ENCODE assay signal across 9 cellular contexts in the genomic region with DNA sequence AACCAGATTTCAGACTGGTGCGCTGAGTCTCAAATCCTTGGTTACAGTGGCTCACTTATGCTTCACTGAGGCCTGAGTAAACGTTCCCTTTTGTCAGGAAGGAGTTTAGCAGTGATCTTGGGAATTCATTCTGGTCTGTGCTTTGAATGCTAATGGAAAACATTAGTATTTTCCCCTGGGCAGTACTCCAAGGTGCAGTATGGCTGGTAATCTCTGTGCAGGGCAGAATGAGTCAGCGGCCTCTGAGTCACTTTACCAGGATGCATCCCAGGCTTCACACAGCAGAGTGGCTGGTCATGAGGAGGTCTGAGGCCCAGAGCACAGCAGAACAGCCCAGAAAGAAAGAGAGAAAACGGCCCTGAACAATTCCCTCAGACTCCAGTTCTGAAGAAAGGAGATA. TPM values are rescaled to one million over a fixed set of nuclear protein-coding genes. Genes with fewer than 3 reads are reported as not detected.
DNase-seq lines count a peak whose midpoint lies in the region; ATAC-seq and TF ChIP-seq lines count a peak whose summit lies in the region.
"Had no signal": no experiment of that assay in that cellular context is flagged by ENCODE, and none has a peak within 500 bp of the region (broad histone marks: within the 10 kb centered on the region; RNA-seq: fewer than 3 reads in every experiment).

No MANE protein-coding gene starts in this region.

- H3K27me3 Mint-ChIP-seq in activated naive CD4-positive, alpha-beta T cell treated with anti-CD3 and anti-CD28 coated beads, Interleukin-2, amount 10 ng/mL, durations not matched to agents 7 days and 5 days, result no peaks in the 10 kb centered on the region
- peaks cover 22 to 40% of the 10 kb centered on the region in 2 donors for H3K27me3 Mint-ChIP-seq in stimulated activated naive B cell treated with anti-CD40 and anti-IgM and Interleukin-4, amounts not matched to agents 10 μg/mL and 1 μg/mL and 100 μg/mL, for 72 hours

- peak overlapping the region; percentile 60 for H3K9ac ChIP-seq in smooth muscle cell (ENCODE audit: low read depth)
- H3K9ac ChIP-seq: parathyroid adenoma had no signal

- no peaks in the 10 kb centered on the region for H3K4me1 Mint-ChIP-seq in activated naive CD4-positive, alpha-beta T cell treated with anti-CD3 and anti-CD28 coated beads, Interleukin-2, amount 10 ng/mL, durations not matched to agents 7 days and 5 days
- no peaks in the 10 kb centered on the region for H3K4me1 Mint-ChIP-seq in stimulated activated naive B cell treated with anti-CD40 and anti-IgM and Interleukin-4, amounts not matched to agents 10 μg/mL and 1 μg/mL and 100 μg/mL, for 72 hours

- H3K27ac ChIP-seq in angular gyrus (ENCODE audit: low read depth, low read length), result peak overlapping the region; percentile 11
- peak overlapping the region; percentile 90 for H3K27ac ChIP-seq in smooth muscle cell (ENCODE audit: low read depth)
- H3K27ac ChIP-seq: parathyroid adenoma had no signal

- H3K4me1 ChIP-seq in smooth muscle cell (ENCODE audit: low read depth), result peaks cover 6% of the 10 kb centered on the region
- H3K4me1 ChIP-seq: parathyroid adenoma had no signal

- no peaks in the 10 kb centered on the region for H3K36me3 ChIP-seq in smooth muscle cell (ENCODE audit: low read depth)

- peaks cover 27% of the 10 kb centered on the region for H3F3A ChIP-seq in smooth muscle cell (ENCODE audit: low read depth)

- H3K27ac Mint-ChIP-seq in activated naive CD4-positive, alpha-beta T cell treated with anti-CD3 and anti-CD28 coated beads, Interleukin-2, amount 10 ng/mL, durations not matched to agents 7 days and 5 days, result no peak overlapping the region
- no peak overlapping the region for H3K27ac Mint-ChIP-seq in stimulated activated naive B cell treated with anti-CD40 and anti-IgM and Interleukin-4, amounts not matched to agents 10 μg/mL and 1 μg/mL and 100 μg/mL, for 72 hours

- H3K4me2 ChIP-seq in smooth muscle cell, result peak overlapping the region; percentile 26

- no peak overlapping the region for H3K4me3 Mint-ChIP-seq in activated naive CD4-positive, alpha-beta T cell treated with anti-CD3 and anti-CD28 coated beads, Interleukin-2, amount 10 ng/mL, durations not matched to agents 7 days and 5 days
- no peak overlapping the region for H3K4me3 Mint-ChIP-seq in stimulated activated naive B cell treated with anti-CD40 and anti-IgM and Interleukin-4, amounts not matched to agents 10 μg/mL and 1 μg/mL and 100 μg/mL, for 72 hours

- H3K79me2 ChIP-seq in smooth muscle cell (ENCODE audit: low read depth), result no peaks in the 10 kb centered on the region
- H3K79me2 ChIP-seq: parathyroid adenoma had no signal

- H3K4me3 ChIP-seq in HFF-Myc (replicated peaks; ENCODE audit: low read depth, low read length) (no peak overlapping the region), smooth muscle cell (no peak overlapping the region)

- TF ChIP-seq CTCF in HFF-Myc (IDR thresholded peaks at IDR 0.05; ENCODE audit: low read depth, low read length, missing control alignments) (no peak), smooth muscle cell (IDR thresholded peaks at IDR 0.05; ENCODE audit: borderline replicate concordance, insufficient read depth, poor library complexity, severe bottlenecking) (no peak)

- CTCF ChIA-PET in activated naive CD4-positive, alpha-beta T cell treated with anti-CD3 and anti-CD28 coated beads, Interleukin-2, amount 10 ng/mL, durations not matched to agents 7 days and 5 days (lab: Charles Lee), result no interaction called here

- H2AFZ ChIP-seq in smooth muscle cell (ENCODE audit: low read depth), result peak overlapping the region; percentile 34
- H2AFZ ChIP-seq: parathyroid adenoma had no signal

- no peaks in the 10 kb centered on the region for H4K20me1 ChIP-seq in smooth muscle cell (ENCODE audit: low read depth)

- H3K27me3 ChIP-seq in smooth muscle cell (ENCODE audit: low read depth), result no peaks in the 10 kb centered on the region

- H3K36me3 Mint-ChIP-seq in activated naive CD4-positive, alpha-beta T cell treated with anti-CD3 and anti-CD28 coated beads, Interleukin-2, amount 10 ng/mL, durations not matched to agents 7 days and 5 days, result no peaks in the 10 kb centered on the region
- H3K36me3 Mint-ChIP-seq in stimulated activated naive B cell treated with anti-CD40 and anti-IgM and Interleukin-4, amounts not matched to agents 10 μg/mL and 1 μg/mL and 100 μg/mL, for 72 hours, result no peaks in the 10 kb centered on the region

- no peak for ATAC-seq in stimulated activated naive B cell treated with anti-CD40 and anti-IgM and Interleukin-4, amounts not matched to agents 10 μg/mL and 1 μg/mL and 100 μg/mL, for 72 hours (replicated peaks)
- ATAC-seq in HG03095 (IDR thresholded peaks at IDR 0.05; ENCODE audit: unreplicated experiment), result no peak

- H3K9me3 ChIP-seq in smooth muscle cell (replicated peaks; ENCODE audit: low read depth), result no peaks in the 10 kb centered on the region

- no peaks in the 10 kb centered on the region for H3K9me3 Mint-ChIP-seq in activated naive CD4-positive, alpha-beta T cell treated with anti-CD3 and anti-CD28 coated beads, Interleukin-2, amount 10 ng/mL, durations not matched to agents 7 days and 5 days
- H3K9me3 Mint-ChIP-seq in stimulated activated naive B cell treated with anti-CD40 and anti-IgM and Interleukin-4, amounts not matched to agents 10 μg/mL and 1 μg/mL and 100 μg/mL, for 72 hours, result no peaks in the 10 kb centered on the region

- DNase-seq in HFF-Myc (ENCODE audit: extremely low read depth, low read depth) (peak; percentile 97), iPS DF 19.7 (ENCODE audit: low read depth, low spot score) (peak; percentile 20), smooth muscle cell (lab: John Stamatoyannopoulos, UW; ENCODE audit: unreplicated experiment) (peak; percentile 31)
- DNase-seq in activated naive CD4-positive, alpha-beta T cell treated with anti-CD3 and anti-CD28 coated beads, Interleukin-2, amount 10 ng/mL, durations not matched to agents 7 days and 5 days, result no peak
- no peak for DNase-seq in stimulated activated naive B cell treated with anti-CD40 and anti-IgM and Interleukin-4, amounts not matched to agents 10 μg/mL and 1 μg/mL and 100 μg/mL, for 72 hours
- DNase-seq in NK-92 treated with Interleukin-12 subunit alpha and Interleukin-12 subunit beta, amount 100 ng/mL, for 24 hours (lab: John Stamatoyannopoulos, UW), result no peak

- 6% methylated on average over 4 of the region's 4 CpGs for WGBS in smooth muscle cell (ENCODE audit: low lambda C conversion rate)

RNA-seq across cellular contexts. Expression of a gene that starts 54.0 kb away (rescaled TPM):
- not detected in 2 replicates for total RNA-seq in smooth muscle cell
- 0.30 TPM in 1 of 2 replicates, not detected in the other for polyA plus RNA-seq in smooth muscle cell

Comparison
In these comparisons a context has a peak if more than half of its experiments do, and no peak if none do; other contexts are left out.
1. DNase-seq: peak in HFF-Myc (single experiment), iPS DF 19.7 (single experiment) and smooth muscle cell (single experiment); none in activated naive CD4-positive, alpha-beta T cell treated with anti-CD3 and anti-CD28 coated beads, Interleukin-2, amount 10 ng/mL, durations not matched to agents 7 days and 5 days (single experiment), stimulated activated naive B cell treated with anti-CD40 and anti-IgM and Interleukin-4, amounts not matched to agents 10 μg/mL and 1 μg/mL and 100 μg/mL, for 72 hours (single experiment) and NK-92 treated with Interleukin-12 subunit alpha and Interleukin-12 subunit beta, amount 100 ng/mL, for 24 hours (single experiment).